Comparison of ENCODE assay signal across 1 cellular context in the genomic region with DNA sequence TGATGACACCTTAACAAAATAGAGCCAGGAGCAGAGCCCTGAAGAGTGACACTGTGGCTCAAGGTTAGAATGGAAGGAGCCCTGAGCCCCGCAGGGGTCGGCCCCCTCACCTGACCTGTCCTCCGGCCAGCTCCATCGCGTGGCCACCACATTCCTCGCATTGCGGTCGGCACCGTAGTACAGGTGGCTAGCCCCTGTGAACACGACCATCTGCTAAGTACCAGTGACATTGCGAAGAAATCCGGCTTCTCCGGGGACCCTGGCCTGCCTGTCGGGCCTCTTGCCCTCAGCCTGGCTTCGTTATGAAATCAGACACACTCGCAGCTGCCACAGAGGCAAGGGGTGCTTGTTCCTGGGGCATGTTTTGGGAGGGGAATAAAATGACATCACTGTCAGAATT.
TF ChIP-seq lines count a peak whose summit lies in the region.

No MANE protein-coding gene starts in this region.

TF ChIP-seq in A549, 52 proteins besides CTCF, POLR2A, EP300 and RAD21:
- no peak for TF ChIP-seq GATA3 (IDR thresholded peaks at IDR 0.05; ENCODE audit: borderline replicate concordance)
